30 cellular contexts compared by ENCODE assay signal in genomic region chrX:2650037-2650436, GRCh38.
"Had no signal": no experiment of that assay in that cellular context is flagged by ENCODE, and none has a peak within 500 bp of the region (broad histone marks: within the 10 kb centered on the region; RNA-seq: fewer than 3 reads in every experiment).

No MANE protein-coding gene starts in this region.

- H3K4me3 Mint-ChIP-seq: activated B cell treated with CpG ODN at 0.5 μM for 24 hours; activated CD8-positive, alpha-beta T cell treated with anti-CD3 and anti-CD28 coated beads for 36 hours; activated naive CD4-positive, alpha-beta T cell treated with anti-CD3 and anti-CD28 coated beads for 36 hours; activated naive CD4-positive, alpha-beta T cell treated with anti-CD3 and anti-CD28 coated beads, Interleukin-2, amount 50 U/mL, for 24 hours; activated naive CD8-positive, alpha-beta T cell treated with anti-CD3 and anti-CD28 coated beads for 36 hours; activated T-cell treated with anti-CD3 and anti-CD28 coated beads, Interleukin-2, amount 50 U/mL, for 4 hours; central memory CD8-positive, alpha-beta T cell; effector memory CD8-positive, alpha-beta T cell; T-helper 17 cell; T-helper 2 cell treated with Interferon-gamma antibody and Interleukin-4, amounts not matched to agents 5 μg/mL and 100 μg/mL, for 36 hours had no signal

- H3K27me3 Mint-ChIP-seq: activated B cell treated with CpG ODN at 0.5 μM for 24 hours; activated CD8-positive, alpha-beta T cell treated with anti-CD3 and anti-CD28 coated beads for 36 hours; activated naive CD4-positive, alpha-beta T cell treated with anti-CD3 and anti-CD28 coated beads, Interleukin-2, amount 50 U/mL, for 24 hours; activated naive CD8-positive, alpha-beta T cell treated with anti-CD3 and anti-CD28 coated beads for 36 hours; central memory CD8-positive, alpha-beta T cell; effector memory CD8-positive, alpha-beta T cell; T-helper 17 cell had no signal

- DNase-seq: activated B cell treated with CpG ODN at 0.5 μM for 24 hours; activated CD4-positive, alpha-beta T cell treated with anti-CD3 and anti-CD28 coated beads for 48 hours; activated CD4-positive, alpha-beta T cell treated with anti-CD3 and anti-CD28 coated beads, Interleukin-2, amount 50 U/mL, for 1 hour; activated CD4-positive, alpha-beta T cell treated with anti-CD3 and anti-CD28 coated beads, Interleukin-2, amount 50 U/mL, for 48 hours; activated CD8-positive, alpha-beta memory T cell treated with anti-CD3 and anti-CD28 coated beads for 24 hours; activated CD8-positive, alpha-beta T cell treated with anti-CD3 and anti-CD28 coated beads for 36 hours; activated effector memory CD4-positive, alpha-beta T cell treated with anti-CD3 and anti-CD28 coated beads, Interleukin-2, amount 50 U/mL, for 16 hours; activated naive CD4-positive, alpha-beta T cell treated with anti-CD3 and anti-CD28 coated beads for 36 hours; activated naive CD8-positive, alpha-beta T cell treated with anti-CD3 and anti-CD28 coated beads for 36 hours; activated T-cell treated with anti-CD3 and anti-CD28 coated beads, Interleukin-2, amount 50 U/mL, for 4 hours; amniotic stem cell; anterior cingulate cortex; brain microvascular endothelial cell; dermis blood vessel endothelial cell; effector CD4-positive, alpha-beta T cell; effector memory CD8-positive, alpha-beta T cell; erythroblast; foreskin keratinocyte; gastrocnemius medialis; glutamatergic neuron; heart left ventricle; T-helper 1 cell; T-helper 17 cell; T1000; WERI-Rb-1 had no signal

- ATAC-seq: activated CD4-positive, CD25-positive, alpha-beta regulatory T cell treated with anti-CD3 and anti-CD28 coated beads, Interleukin-2, amount 50 U/mL, for 24 hours; activated CD8-positive, alpha-beta T cell treated with anti-CD3 and anti-CD28 coated beads for 36 hours; activated T-cell treated with anti-CD3 and anti-CD28 coated beads, Interleukin-2, amount 50 U/mL, for 4 hours; effector memory CD8-positive, alpha-beta T cell; foreskin keratinocyte; heart left ventricle; T-helper 17 cell had no signal

- H3K4me1 Mint-ChIP-seq: activated B cell treated with CpG ODN at 0.5 μM for 24 hours; central memory CD8-positive, alpha-beta T cell had no signal

- H3K27ac Mint-ChIP-seq: activated B cell treated with CpG ODN at 0.5 μM for 24 hours; activated CD8-positive, alpha-beta T cell treated with anti-CD3 and anti-CD28 coated beads for 36 hours; activated naive CD4-positive, alpha-beta T cell treated with anti-CD3 and anti-CD28 coated beads, Interleukin-2, amount 50 U/mL, for 24 hours; activated naive CD8-positive, alpha-beta T cell treated with anti-CD3 and anti-CD28 coated beads for 36 hours; activated T-helper 2 cell treated with anti-CD3 and anti-CD28 coated beads, Interferon-gamma antibody, Interleukin-2, Interleukin-4, amounts not matched to agents 10 μg/mL and 5 μg/mL and 100 μg/mL, durations not matched to agents 14 hours and 24 hours and 36 hours; effector memory CD8-positive, alpha-beta T cell; T-helper 17 cell; T-helper 2 cell treated with Interferon-gamma antibody and Interleukin-4, amounts not matched to agents 5 μg/mL and 100 μg/mL, for 36 hours had no signal

- H3K9me3 Mint-ChIP-seq: activated B cell treated with CpG ODN at 0.5 μM for 24 hours; activated CD8-positive, alpha-beta T cell treated with anti-CD3 and anti-CD28 coated beads for 36 hours; activated naive CD4-positive, alpha-beta T cell treated with anti-CD3 and anti-CD28 coated beads for 36 hours; activated naive CD4-positive, alpha-beta T cell treated with anti-CD3 and anti-CD28 coated beads, Interleukin-2, amount 50 U/mL, for 24 hours; activated naive CD8-positive, alpha-beta T cell treated with anti-CD3 and anti-CD28 coated beads for 36 hours; activated T-cell treated with anti-CD3 and anti-CD28 coated beads, Interleukin-2, amount 50 U/mL, for 4 hours; activated T-helper 2 cell treated with anti-CD3 and anti-CD28 coated beads, Interferon-gamma antibody, Interleukin-2, Interleukin-4, amounts not matched to agents 10 μg/mL and 5 μg/mL and 100 μg/mL, durations not matched to agents 14 hours and 24 hours and 36 hours; central memory CD8-positive, alpha-beta T cell; effector memory CD8-positive, alpha-beta T cell; T-helper 2 cell treated with Interferon-gamma antibody and Interleukin-4, amounts not matched to agents 5 μg/mL and 100 μg/mL, for 36 hours had no signal
